In genomic region chr10:117496616-117497028, GRCh38 we compare ENCODE assay signal across 8 cellular contexts. TPM values are rescaled to one million over a fixed set of nuclear protein-coding genes. Genes with fewer than 3 reads are reported as not detected.
DNase-seq lines count a peak whose midpoint lies in the region; ATAC-seq and TF ChIP-seq lines count a peak whose summit lies in the region.

No MANE protein-coding gene starts in this region.

- no peaks in the 10 kb centered on the region for H3K36me3 Mint-ChIP-seq in CD4-positive, CD25-positive, alpha-beta regulatory T cell
- H3K36me3 Mint-ChIP-seq in activated CD8-positive, alpha-beta memory T cell treated with anti-CD3 and anti-CD28 coated beads, Interleukin-2, amount 10 ng/mL, durations not matched to agents 7 days and 5 days, result no peaks in the 10 kb centered on the region
- H3K36me3 Mint-ChIP-seq in endothelial cell (ENCODE audit: low read depth, unreplicated experiment), result no peaks in the 10 kb centered on the region

- no peaks in the 10 kb centered on the region for H3K36me3 ChIP-seq in CD4-positive, CD25-positive, alpha-beta regulatory T cell (ENCODE audit: control insufficient read depth, insufficient read depth, low read length)

- DNase-seq in CD4-positive, CD25-positive, alpha-beta regulatory T cell, result peak; percentile 27 to 67 (median 58)
- peak; percentile 44 for DNase-seq in NOMO-1 treated with dmso at 0.1 percent for 144 hours (lab: John Stamatoyannopoulos, UW; ENCODE audit: unreplicated experiment)
- DNase-seq in activated CD8-positive, alpha-beta memory T cell treated with anti-CD3 and anti-CD28 coated beads, Interleukin-2, amount 10 ng/mL, durations not matched to agents 7 days and 5 days, result peak; percentile 69
- DNase-seq in endothelial cell (ENCODE audit: low spot score), result peak; percentile 92
- DNase-seq in midbrain (lab: John Stamatoyannopoulos, UW), result peak; percentile 81
- DNase-seq in stimulated activated CD8-positive, alpha-beta memory T cell treated with anti-CD3 and anti-CD28 coated beads, Interleukin-2, amount 100 ng/mL, for 48 hours (ENCODE audit: low read depth in 2 of 2), result peak; percentile 45 to 60

- H3K9me3 ChIP-seq in CD4-positive, CD25-positive, alpha-beta regulatory T cell (ENCODE audit: control insufficient read depth in 2 of 2, low read length in 2 of 2), result no peaks in the 10 kb centered on the region

- ATAC-seq in CD4-positive, CD25-positive, alpha-beta regulatory T cell (ENCODE audit: low read depth in 2 of 2), result peak; percentile 53 to 61
- ATAC-seq in GM19438 (IDR thresholded peaks at IDR 0.05; ENCODE audit: low read depth, unreplicated experiment) (peak; percentile 86), HG03575 (IDR thresholded peaks at IDR 0.05; ENCODE audit: extremely low read depth, insufficient number of reproducible peaks, low FRiP score, unreplicated experiment) (peak; percentile 58)
- ATAC-seq in activated CD8-positive, alpha-beta memory T cell treated with anti-CD3 and anti-CD28 coated beads, Interleukin-2, amount 10 ng/mL, durations not matched to agents 7 days and 5 days, result peak; percentile 76

- H3K27me3 ChIP-seq in CD4-positive, CD25-positive, alpha-beta regulatory T cell (ENCODE audit: control insufficient read depth, insufficient read depth, low read length), result peaks cover 3% of the 10 kb centered on the region

- H3K27me3 Mint-ChIP-seq in CD4-positive, CD25-positive, alpha-beta regulatory T cell, result peaks cover 12% of the 10 kb centered on the region
- H3K27me3 Mint-ChIP-seq in activated CD8-positive, alpha-beta memory T cell treated with anti-CD3 and anti-CD28 coated beads, Interleukin-2, amount 10 ng/mL, durations not matched to agents 7 days and 5 days, result peaks cover 24% of the 10 kb centered on the region
- peaks cover 4% of the 10 kb centered on the region for H3K27me3 Mint-ChIP-seq in endothelial cell (ENCODE audit: unreplicated experiment)

- H3K4me3 ChIP-seq in CD4-positive, CD25-positive, alpha-beta regulatory T cell (ENCODE audit: low read depth, low read length), result no peak overlapping the region

- no peak overlapping the region for H3K4me3 Mint-ChIP-seq in CD4-positive, CD25-positive, alpha-beta regulatory T cell
- no peak overlapping the region for H3K4me3 Mint-ChIP-seq in activated CD8-positive, alpha-beta memory T cell treated with anti-CD3 and anti-CD28 coated beads, Interleukin-2, amount 10 ng/mL, durations not matched to agents 7 days and 5 days
- no peak overlapping the region for H3K4me3 Mint-ChIP-seq in endothelial cell (ENCODE audit: unreplicated experiment)

- H3K9me3 Mint-ChIP-seq in CD4-positive, CD25-positive, alpha-beta regulatory T cell, result no peaks in the 10 kb centered on the region
- no peaks in the 10 kb centered on the region for H3K9me3 Mint-ChIP-seq in activated CD8-positive, alpha-beta memory T cell treated with anti-CD3 and anti-CD28 coated beads, Interleukin-2, amount 10 ng/mL, durations not matched to agents 7 days and 5 days (ENCODE audit: low read depth)
- no peaks in the 10 kb centered on the region for H3K9me3 Mint-ChIP-seq in endothelial cell (ENCODE audit: unreplicated experiment)

- CTCF ChIA-PET in activated CD8-positive, alpha-beta memory T cell treated with anti-CD3 and anti-CD28 coated beads, Interleukin-2, amount 10 ng/mL, durations not matched to agents 7 days and 5 days (lab: Charles Lee), result interaction anchor here (0.7 to 2.2 kb wide), 13 partner anchors 10 to 965 kb away, joined by 3 to 16 read pairs (median 4); no protein-coding TSS in a partner anchor

- peak; percentile 87 for TF ChIP-seq CTCF in endothelial cell (IDR thresholded peaks at IDR 0.05; ENCODE audit: unreplicated experiment)

- H3K4me1 ChIP-seq in CD4-positive, CD25-positive, alpha-beta regulatory T cell (ENCODE audit: control insufficient read depth, insufficient read depth, low read length, poor library complexity, severe bottlenecking), result no peaks in the 10 kb centered on the region

- H3K27ac ChIP-seq in CD4-positive, CD25-positive, alpha-beta regulatory T cell (ENCODE audit: insufficient read depth, low read length, poor library complexity, severe bottlenecking), result no peak overlapping the region

- H3K27ac Mint-ChIP-seq in CD4-positive, CD25-positive, alpha-beta regulatory T cell, result peak overlapping the region in 1 of 3 donors; percentile 29
- no peak overlapping the region for H3K27ac Mint-ChIP-seq in activated CD8-positive, alpha-beta memory T cell treated with anti-CD3 and anti-CD28 coated beads, Interleukin-2, amount 10 ng/mL, durations not matched to agents 7 days and 5 days
- H3K27ac Mint-ChIP-seq in endothelial cell (ENCODE audit: unreplicated experiment), result no peak overlapping the region

- peaks cover 0 to 5% (median 0%) of the 10 kb centered on the region in 4 donors for H3K4me1 Mint-ChIP-seq in CD4-positive, CD25-positive, alpha-beta regulatory T cell
- H3K4me1 Mint-ChIP-seq in activated CD8-positive, alpha-beta memory T cell treated with anti-CD3 and anti-CD28 coated beads, Interleukin-2, amount 10 ng/mL, durations not matched to agents 7 days and 5 days, result peaks cover 3% of the 10 kb centered on the region
- peaks cover 4% of the 10 kb centered on the region for H3K4me1 Mint-ChIP-seq in endothelial cell (ENCODE audit: unreplicated experiment)

RNA-seq across cellular contexts. Expression of gene EMX2, which starts 45.9 kb away (rescaled TPM):
- not detected for total RNA-seq in CD4-positive, CD25-positive, alpha-beta regulatory T cell
- polyA plus RNA-seq in CD4-positive, CD25-positive, alpha-beta regulatory T cell, result not detected
- not detected for total RNA-seq in activated CD8-positive, alpha-beta memory T cell treated with anti-CD3 and anti-CD28 coated beads, Interleukin-2, amount 10 ng/mL, durations not matched to agents 7 days and 5 days
- not detected for total RNA-seq in endothelial cell (ENCODE audit: unreplicated experiment)
